In genomic region chr11:114011443-114011842, GRCh38 we compare ENCODE assay signal across 11 cellular contexts. TPM values are rescaled to one million over a fixed set of nuclear protein-coding genes. Genes with fewer than 3 reads are reported as not detected.
"Had no signal": no experiment of that assay in that cellular context is flagged by ENCODE, and none has a peak within 500 bp of the region (broad histone marks: within the 10 kb centered on the region; RNA-seq: fewer than 3 reads in every experiment).

No MANE protein-coding gene starts in this region.

- H3K4me3 Mint-ChIP-seq: HFFc6, IgD-negative memory B cell had no signal

- ATAC-seq: HCT116, HepG2 had no signal

- H3K9me3 ChIP-seq: HAP-1 had no signal

- H3K27ac Mint-ChIP-seq: HFFc6, IgD-negative memory B cell had no signal

- DNase-seq: GM23248, GOT3, H7, HFFc6, KBM-7 had no signal

- H3K36me3 Mint-ChIP-seq: IgD-negative memory B cell had no signal

RNA-seq across cellular contexts. Expression of gene HTR3A, which starts 36.5 kb away (rescaled TPM):
- total RNA-seq: GM23248, H4, HepG2, HFFc6, HT1080 had no signal

RNA-seq across cellular contexts. Expression of gene ZBTB16, which starts 48.1 kb away (rescaled TPM):
- total RNA-seq: GM23248, H4, H7, HepG2, HFFc6, HT1080 had no signal
